Comparison of ENCODE assay signal across 8 cellular contexts in the genomic region with DNA sequence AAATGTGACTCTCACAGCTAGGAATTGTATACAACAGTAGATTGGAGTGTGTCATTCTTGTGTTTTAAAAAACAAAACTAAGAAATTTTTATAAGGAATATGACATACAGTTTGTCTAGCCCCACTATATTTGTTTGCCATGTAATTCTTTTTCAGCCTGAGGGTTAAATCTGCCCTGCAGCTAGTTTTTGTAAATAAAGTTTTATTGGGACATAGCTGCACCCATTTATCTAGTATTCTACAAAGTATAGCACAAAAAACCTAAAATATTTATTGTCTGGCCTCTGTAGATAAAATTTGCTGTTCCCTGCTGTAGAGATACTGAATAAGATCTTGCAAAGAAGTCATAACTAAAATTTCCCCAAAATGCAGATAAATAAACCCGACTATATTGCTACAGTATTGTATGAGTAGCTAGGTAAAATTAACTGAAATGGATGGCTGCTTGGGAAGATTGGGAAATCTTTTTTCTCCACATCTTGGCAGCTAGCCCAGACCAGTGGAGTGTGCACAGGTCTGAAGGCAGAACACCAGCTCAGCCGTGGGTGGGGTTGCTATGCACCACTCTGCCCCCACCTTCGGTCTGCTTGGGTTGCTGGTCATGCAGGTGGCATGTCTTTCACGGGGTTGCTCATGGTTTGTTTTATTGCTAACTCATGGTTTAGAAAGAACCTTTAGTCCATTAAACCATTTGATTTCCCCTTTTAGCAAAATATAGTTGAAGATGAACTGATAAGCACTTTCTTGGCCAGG.
DNase-seq lines count a peak whose midpoint lies in the region; ATAC-seq and TF ChIP-seq lines count a peak whose summit lies in the region.

No MANE protein-coding gene starts in this region.

- peak; percentile 76 for DNase-seq in AG20443 (ENCODE audit: low spot score)
- peak; percentile 76 for DNase-seq in NB4 (ENCODE audit: low read depth)
- peak; percentile 52 for DNase-seq in left ventricle myocardium inferior
- DNase-seq in NCI-H1930 (lab: John Stamatoyannopoulos, UW) = no peak
- DNase-seq in WTC11 (ENCODE audit: low spot score) = no peak

- peaks cover 9% of the 10 kb centered on the region for H3K36me3 Mint-ChIP-seq in stimulated activated memory B cell treated with anti-CD40 and anti-IgM and Interleukin-4, amounts not matched to agents 10 μg/mL and 1 μg/mL and 100 μg/mL, for 72 hours
- H3K36me3 Mint-ChIP-seq in WTC11 = peaks cover 14% of the 10 kb centered on the region

- no peak overlapping the region for H3K4me3 ChIP-seq in NB4 (ENCODE audit: low read depth, low read length)
- H3K4me3 ChIP-seq in left ventricle myocardium inferior = no peak overlapping the region

- H3K9me3 ChIP-seq in left ventricle myocardium inferior (replicated peaks) = no peaks in the 10 kb centered on the region

- TF ChIP-seq POLR2A in NB4 (IDR thresholded peaks at IDR 0.05; ENCODE audit: extremely low read depth, insufficient read length) = no peak

- H3K4me1 ChIP-seq in left ventricle myocardium inferior = peaks cover 63% of the 10 kb centered on the region

- H3K27ac ChIP-seq in VCaP (peak overlapping the region; percentile 93), left ventricle myocardium inferior (replicated peaks) (peak overlapping the region; percentile 55)

- ATAC-seq in GM19023 (IDR thresholded peaks at IDR 0.05; ENCODE audit: unreplicated experiment) = peak; percentile 50
- peak; percentile 76 for ATAC-seq in stimulated activated memory B cell treated with anti-CD40 and anti-IgM and Interleukin-4, amounts not matched to agents 10 μg/mL and 1 μg/mL and 100 μg/mL, for 72 hours
- ATAC-seq in WTC11 = no peak

- peak overlapping the region; percentile 59 for H3K27ac Mint-ChIP-seq in stimulated activated memory B cell treated with anti-CD40 and anti-IgM and Interleukin-4, amounts not matched to agents 10 μg/mL and 1 μg/mL and 100 μg/mL, for 72 hours
- H3K27ac Mint-ChIP-seq in WTC11 = no peak overlapping the region

- POLR2A ChIA-PET in WTC11 (lab: Charles Lee) = interaction anchor here (1.5 kb wide), 1 partner anchor 157 kb away, joined by 3 read pairs; no protein-coding TSS in a partner anchor

- no peak overlapping the region for H3K4me3 Mint-ChIP-seq in stimulated activated memory B cell treated with anti-CD40 and anti-IgM and Interleukin-4, amounts not matched to agents 10 μg/mL and 1 μg/mL and 100 μg/mL, for 72 hours
- H3K4me3 Mint-ChIP-seq in WTC11 = no peak overlapping the region

- TF ChIP-seq CTCF in NB4 (IDR thresholded peaks at IDR 0.05; ENCODE audit: low read depth, low read length) = no peak
- no peak for TF ChIP-seq CTCF in VCaP (conservative IDR thresholded peaks at IDR 0.05)
- TF ChIP-seq CTCF in left ventricle myocardium inferior (IDR thresholded peaks at IDR 0.05; ENCODE audit: borderline replicate concordance) = no peak
- TF ChIP-seq CTCF in WTC11 (IDR thresholded peaks at IDR 0.05) = no peak

- H3K4me1 Mint-ChIP-seq in stimulated activated memory B cell treated with anti-CD40 and anti-IgM and Interleukin-4, amounts not matched to agents 10 μg/mL and 1 μg/mL and 100 μg/mL, for 72 hours = peaks cover 28% of the 10 kb centered on the region
- peaks cover 32% of the 10 kb centered on the region for H3K4me1 Mint-ChIP-seq in WTC11

- CTCF ChIA-PET in WTC11 (lab: Charles Lee) = interaction anchor here (0.8 to 3.7 kb wide), 9 partner anchors 22 to 170 kb away, joined by 3 to 68 read pairs (median 5); partner anchors contain the start of gene AFF1

- peaks cover 37% of the 10 kb centered on the region for H3K36me3 ChIP-seq in left ventricle myocardium inferior

- no peaks in the 10 kb centered on the region for H3K27me3 Mint-ChIP-seq in stimulated activated memory B cell treated with anti-CD40 and anti-IgM and Interleukin-4, amounts not matched to agents 10 μg/mL and 1 μg/mL and 100 μg/mL, for 72 hours
- H3K27me3 Mint-ChIP-seq in WTC11 (ENCODE audit: low read depth) = no peaks in the 10 kb centered on the region

- H3K27me3 ChIP-seq in left ventricle myocardium inferior (ENCODE audit: low read depth) = no peaks in the 10 kb centered on the region

- intact Hi-C loops in left ventricle myocardium inferior (cut with micrococcal nuclease) = loop anchor here (5.0 to 10.0 kb wide), 2 partner anchors 88 to 170 kb away; no protein-coding TSS in a partner anchor

- no peaks in the 10 kb centered on the region for H3K9me3 Mint-ChIP-seq in stimulated activated memory B cell treated with anti-CD40 and anti-IgM and Interleukin-4, amounts not matched to agents 10 μg/mL and 1 μg/mL and 100 μg/mL, for 72 hours
- H3K9me3 Mint-ChIP-seq in WTC11 = no peaks in the 10 kb centered on the region

TF ChIP-seq in WTC11, 78 proteins besides CTCF, POLR2A, EP300 and RAD21:
- TF ChIP-seq TEAD1 (CRISPR knock-in tag; IDR thresholded peaks at IDR 0.05) (no peak), TEAD4 (CRISPR knock-in tag; IDR thresholded peaks at IDR 0.05) (no peak), ZBTB21 (CRISPR knock-in tag; IDR thresholded peaks at IDR 0.05; ENCODE audit: borderline replicate concordance) (no peak), GTF2I (CRISPR knock-in tag; conservative IDR thresholded peaks at IDR 0.05) (no peak), STAT6 (CRISPR knock-in tag; conservative IDR thresholded peaks at IDR 0.05; ENCODE audit: low read depth) (no peak), E2F5 (CRISPR knock-in tag; IDR thresholded peaks at IDR 0.05) (no peak), SOX15 (CRISPR knock-in tag; IDR thresholded peaks at IDR 0.05) (no peak)
- TF ChIP-seq, protein P1, sequence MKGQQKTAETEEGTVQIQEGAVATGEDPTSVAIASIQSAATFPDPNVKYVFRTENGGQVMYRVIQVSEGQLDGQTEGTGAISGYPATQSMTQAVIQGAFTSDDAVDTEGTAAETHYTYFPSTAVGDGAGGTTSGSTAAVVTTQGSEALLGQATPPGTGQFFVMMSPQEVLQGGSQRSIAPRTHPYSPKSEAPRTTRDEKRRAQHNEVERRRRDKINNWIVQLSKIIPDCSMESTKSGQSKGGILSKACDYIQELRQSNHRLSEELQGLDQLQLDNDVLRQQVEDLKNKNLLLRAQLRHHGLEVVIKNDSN (CRISPR knock-in tag; IDR thresholded peaks at IDR 0.05) = no peak
- TF ChIP-seq, protein P2, sequence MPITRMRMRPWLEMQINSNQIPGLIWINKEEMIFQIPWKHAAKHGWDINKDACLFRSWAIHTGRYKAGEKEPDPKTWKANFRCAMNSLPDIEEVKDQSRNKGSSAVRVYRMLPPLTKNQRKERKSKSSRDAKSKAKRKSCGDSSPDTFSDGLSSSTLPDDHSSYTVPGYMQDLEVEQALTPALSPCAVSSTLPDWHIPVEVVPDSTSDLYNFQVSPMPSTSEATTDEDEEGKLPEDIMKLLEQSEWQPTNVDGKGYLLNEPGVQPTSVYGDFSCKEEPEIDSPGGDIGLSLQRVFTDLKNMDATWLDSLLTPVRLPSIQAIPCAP (CRISPR knock-in tag; IDR thresholded peaks at IDR 0.05) = no peak
- TF ChIP-seq, protein P3, sequence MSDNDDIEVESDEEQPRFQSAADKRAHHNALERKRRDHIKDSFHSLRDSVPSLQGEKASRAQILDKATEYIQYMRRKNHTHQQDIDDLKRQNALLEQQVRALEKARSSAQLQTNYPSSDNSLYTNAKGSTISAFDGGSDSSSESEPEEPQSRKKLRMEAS (CRISPR knock-in tag; IDR thresholded peaks at IDR 0.05) = no peak

Comparison
In these comparisons a context has a peak if more than half of its experiments do, and no peak if none do; other contexts are left out.
1. DNase-seq: peak in AG20443 (single experiment), NB4 (single experiment) and left ventricle myocardium inferior (single experiment); none in NCI-H1930 (0 of 2) and WTC11 (single experiment).